19 cellular contexts compared by ENCODE assay signal in the genomic region with DNA sequence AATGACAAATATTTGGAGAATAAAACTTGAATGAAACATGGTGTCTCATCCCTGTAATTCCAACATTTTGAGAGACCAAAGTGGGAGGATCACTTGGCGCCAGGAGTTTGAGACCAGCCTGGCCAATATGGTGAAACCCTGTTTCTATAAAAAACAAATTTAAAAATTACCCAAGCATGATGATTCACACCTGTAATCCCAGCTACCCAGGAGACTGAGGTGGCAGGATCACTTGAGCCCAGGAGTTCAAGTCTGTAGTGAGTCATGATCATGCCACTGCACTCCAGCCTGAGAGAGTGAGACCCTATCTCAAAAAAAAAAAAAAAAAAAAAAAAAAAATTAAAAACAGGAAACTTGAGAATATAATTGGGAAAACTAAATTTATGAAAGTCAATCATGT.
DNase-seq lines count a peak whose midpoint lies in the region; ATAC-seq and TF ChIP-seq lines count a peak whose summit lies in the region.
"Had no signal": no experiment of that assay in that cellular context is flagged by ENCODE, and none has a peak within 500 bp of the region (broad histone marks: within the 10 kb centered on the region; RNA-seq: fewer than 3 reads in every experiment).

No MANE protein-coding gene starts in this region.

- H3K27ac Mint-ChIP-seq in CD4-positive, alpha-beta memory T cell, result no peak overlapping the region
- H3K27ac Mint-ChIP-seq: CD14-positive monocyte had no signal

- H3K4me1 ChIP-seq in HCT116 (ENCODE audit: control insufficient read depth in 1 of 2, insufficient read depth in 2 of 2, low read length in 2 of 2), result peaks cover 8 to 23% of the 10 kb centered on the region in 2 experiments
- H3K4me1 ChIP-seq in RWPE2 (ENCODE audit: insufficient read depth, poor library complexity, severe bottlenecking), result peaks cover 12% of the 10 kb centered on the region
- no peaks in the 10 kb centered on the region for H3K4me1 ChIP-seq in tibial nerve
- H3K4me1 ChIP-seq in CD4-positive, alpha-beta memory T cell (ENCODE audit: insufficient read depth, low read length), result no peaks in the 10 kb centered on the region

- no peaks in the 10 kb centered on the region for H4K20me1 ChIP-seq in HCT116 (ENCODE audit: insufficient read depth)

- no peaks in the 10 kb centered on the region for H3K27me3 ChIP-seq in HCT116 (ENCODE audit: insufficient read depth, low read length)
- H3K27me3 ChIP-seq in RWPE2 (ENCODE audit: insufficient read depth, poor library complexity, severe bottlenecking), result no peaks in the 10 kb centered on the region
- H3K27me3 ChIP-seq in tibial nerve, result no peaks in the 10 kb centered on the region
- no peaks in the 10 kb centered on the region for H3K27me3 ChIP-seq in CD4-positive, alpha-beta memory T cell (ENCODE audit: insufficient read depth, low read length)

- no peak overlapping the region for H3K9ac ChIP-seq in HCT116 (ENCODE audit: low read length)

- no peak for TF ChIP-seq POLR2A in HCT116 (IDR thresholded peaks at IDR 0.05; ENCODE audit: borderline replicate concordance, extremely low read depth, insufficient read depth, insufficient read length)
- no peak for TF ChIP-seq POLR2A in tibial nerve (IDR thresholded peaks at IDR 0.05)

- H3K4me1 Mint-ChIP-seq in CD4-positive, alpha-beta memory T cell, result no peaks in the 10 kb centered on the region
- H3K4me1 Mint-ChIP-seq: CD14-positive monocyte had no signal

- TF ChIP-seq EP300 in tibial nerve (IDR thresholded peaks at IDR 0.05), result no peak

- POLR2A ChIA-PET in HCT116 (lab: Charles Lee), result no interaction called here
- POLR2A ChIA-PET in CD4-positive, alpha-beta memory T cell (lab: Charles Lee; ENCODE audit: partially characterized antibody), result no interaction called here

- CTCF ChIA-PET in HCT116 (lab: Charles Lee), result no interaction called here
- CTCF ChIA-PET in CD4-positive, alpha-beta memory T cell (lab: Charles Lee; ENCODE audit: partially characterized antibody), result no interaction called here

- no peaks in the 10 kb centered on the region for H3K36me3 Mint-ChIP-seq in CD4-positive, alpha-beta memory T cell
- H3K36me3 Mint-ChIP-seq: CD14-positive monocyte had no signal

- no peaks in the 10 kb centered on the region for H3K79me2 ChIP-seq in HCT116 (ENCODE audit: insufficient read depth, low read length)

- H3K9me3 ChIP-seq in HCT116 (ENCODE audit: control insufficient read depth in 1 of 2, insufficient read depth in 1 of 2, low read depth in 1 of 2, low read length in 2 of 2) (no peaks in the 10 kb centered on the region), RWPE2 (ENCODE audit: severe bottlenecking) (no peaks in the 10 kb centered on the region), tibial nerve (peaks cover 0 to 4% (median 0%) of the 10 kb centered on the region in 4 donors)
- no peaks in the 10 kb centered on the region for H3K9me3 ChIP-seq in CD4-positive, alpha-beta memory T cell (ENCODE audit: control insufficient read depth in 1 of 2, low read length in 2 of 2)

- intact Hi-C loops in HCT116 (cut with micrococcal nuclease), result no loop called here
- intact Hi-C loops in CD4-positive, alpha-beta memory T cell (cut with micrococcal nuclease), result no loop called here

- H3K27me3 Mint-ChIP-seq in CD4-positive, alpha-beta memory T cell, result no peaks in the 10 kb centered on the region

- BruUV-seq in HCT116 (replicated peaks; lab: Mats Ljungman, UMichigan), result no TSS peak

- RAD21 ChIA-PET in HCT116 (lab: Charles Lee; ENCODE audit: low non-redundant PET in 1 of 2, low total read pairs in 2 of 2, uncharacterized antibody in 2 of 2, unreplicated experiment in 2 of 2), result no interaction called here

- peaks cover 0 to 6% (median 0%) of the 10 kb centered on the region in 8 donors for H3K9me3 Mint-ChIP-seq in CD4-positive, alpha-beta memory T cell

- H3K36me3 ChIP-seq in HCT116 (ENCODE audit: control insufficient read depth in 1 of 2, insufficient read depth in 2 of 2, low read length in 2 of 2), result no peaks in the 10 kb centered on the region
- H3K36me3 ChIP-seq in RWPE2 (ENCODE audit: low read depth), result no peaks in the 10 kb centered on the region
- H3K36me3 ChIP-seq in tibial nerve, result no peaks in the 10 kb centered on the region
- H3K36me3 ChIP-seq in CD4-positive, alpha-beta memory T cell (ENCODE audit: insufficient read depth, low read length), result no peaks in the 10 kb centered on the region

- no peak overlapping the region for H2AFZ ChIP-seq in HCT116 (ENCODE audit: low read depth, low read length, poor library complexity, severe bottlenecking)

- TF ChIP-seq RAD21 in HCT116 (IDR thresholded peaks at IDR 0.05; ENCODE audit: low read depth), result no peak

- no peak overlapping the region for H3K4me3 ChIP-seq in HCT116 (replicated peaks in 1 of 2; ENCODE audit: low read depth in 1 of 2, low read length in 2 of 2)
- H3K4me3 ChIP-seq in RWPE2 (ENCODE audit: severe bottlenecking), result no peak overlapping the region
- H3K4me3 ChIP-seq in tibial nerve, result no peak overlapping the region
- no peak overlapping the region for H3K4me3 ChIP-seq in CD4-positive, alpha-beta memory T cell (ENCODE audit: low read length in 2 of 2)

- ATAC-seq in HCT116 (no peak), RWPE2 (ENCODE audit: low read depth) (peak; percentile 44; the same call in 1 of the 3 replicates), esophagus mucosa (peak; percentile 68)

- H3K27ac ChIP-seq in HCT116 (ENCODE audit: low read depth, low read length) (no peak overlapping the region), RWPE2 (ENCODE audit: poor library complexity, severe bottlenecking) (no peak overlapping the region), tibial nerve (no peak overlapping the region)
- no peak overlapping the region for H3K27ac ChIP-seq in CD4-positive, alpha-beta memory T cell (ENCODE audit: low read depth, low read length)

- DNase-seq in A172 (ENCODE audit: low spot score) (peak; percentile 22), HCT116 (ENCODE audit: low read depth, low spot score) (no peak), RWPE2 (ENCODE audit: low spot score) (no peak), foreskin melanocyte (no peak), tibial nerve (ENCODE audit: low spot score in 2 of 2) (no peak), HT-29 (ENCODE audit: low spot score) (no peak)
- DNase-seq in CD4-positive, alpha-beta memory T cell, result no peak
- DNase-seq: AML-193; COR-L47; KBM-7; MM.1S; NCI-H1105; NCI-H1694 treated with DMSO at 0.1 percent for 48 hours; NCI-H2107; NCI-H446; NK-92 treated with Interleukin-12 subunit alpha and Interleukin-12 subunit beta, amount 100 ng/mL, for 24 hours; SIG-M5 had no signal

- H3K9me2 ChIP-seq in HCT116 (ENCODE audit: insufficient read depth), result no peaks in the 10 kb centered on the region

- WGBS in tibial nerve, 2 donors, result 90 to 100% methylated on average over 1 of the region's 1 CpG

- H3K4me2 ChIP-seq in HCT116 (ENCODE audit: low read length), result no peak overlapping the region

- no peak for TF ChIP-seq CTCF in HCT116 (IDR thresholded peaks at IDR 0.05 in 2 of 3, conservative IDR thresholded peaks at IDR 0.05 in 1 of 3; ENCODE audit: borderline replicate concordance in 1 of 3, insufficient read depth in 1 of 3, low read depth in 2 of 3, low read length in 2 of 3)
- TF ChIP-seq CTCF in RWPE2 (IDR thresholded peaks at IDR 0.05; ENCODE audit: poor library complexity, severe bottlenecking), result no peak
- no peak for TF ChIP-seq CTCF in tibial nerve (IDR thresholded peaks at IDR 0.05)

- H3K4me3 Mint-ChIP-seq in CD4-positive, alpha-beta memory T cell, result no peak overlapping the region
- H3K4me3 Mint-ChIP-seq: CD14-positive monocyte had no signal

TF ChIP-seq in HCT116, 20 proteins besides CTCF, POLR2A, EP300 and RAD21:
- TF ChIP-seq CEBPB (IDR thresholded peaks at IDR 0.05; ENCODE audit: low read depth) (no peak), SP1 (IDR thresholded peaks at IDR 0.05; ENCODE audit: low read depth) (0 out of 2 replicates have a peak, but pooled peaks have one; percentile 15)
